In the genomic region with DNA sequence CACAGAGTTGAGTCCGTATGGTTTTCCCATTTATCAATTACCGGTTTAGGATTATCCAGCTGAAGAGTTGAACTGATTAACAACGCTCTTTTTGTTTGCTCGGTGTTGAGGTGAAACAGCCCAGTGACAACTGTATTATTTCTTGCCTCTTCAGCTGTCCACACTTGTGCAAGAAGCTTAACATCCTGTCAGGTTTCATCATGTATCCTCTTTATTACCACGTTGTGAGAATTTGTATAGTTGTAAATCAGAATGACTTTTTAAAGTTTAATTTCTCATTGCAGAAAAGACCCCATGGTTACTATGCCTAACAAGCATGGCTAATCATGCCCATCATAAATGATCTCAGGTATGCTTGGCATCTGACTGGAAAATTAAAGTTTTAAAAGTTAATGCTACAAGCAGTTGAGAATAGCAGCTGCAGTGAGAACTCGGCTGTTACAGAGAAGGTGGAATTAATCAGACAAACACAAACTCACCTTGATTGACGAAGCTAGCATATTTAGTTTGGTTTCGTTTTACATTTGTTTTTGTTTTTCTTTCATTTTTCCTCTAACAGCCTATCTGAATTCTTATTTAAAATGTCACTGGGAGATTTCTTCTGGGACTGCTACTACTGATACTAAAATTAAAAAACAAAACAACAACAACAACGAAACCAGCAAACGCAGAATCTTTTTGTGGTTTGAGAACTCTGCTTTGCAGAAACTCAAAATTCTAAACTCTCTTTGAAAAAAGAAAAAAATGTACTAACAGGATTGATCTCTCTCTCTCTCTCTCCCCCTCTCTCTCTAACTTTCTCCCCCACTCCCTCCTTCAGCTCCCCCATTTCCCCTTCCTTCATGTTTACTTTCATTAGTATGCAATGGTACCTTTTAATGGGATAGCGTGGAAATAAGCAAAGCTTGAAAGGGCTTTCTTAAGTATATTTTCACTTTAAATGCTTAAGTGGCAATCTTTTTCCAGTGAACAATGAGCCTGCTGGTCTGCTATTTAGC, we compare ENCODE assay signal across 9 cellular contexts.
DNase-seq lines count a peak whose midpoint lies in the region; ATAC-seq and TF ChIP-seq lines count a peak whose summit lies in the region.
"Had no signal": no experiment of that assay in that cellular context is flagged by ENCODE, and none has a peak within 500 bp of the region (broad histone marks: within the 10 kb centered on the region; RNA-seq: fewer than 3 reads in every experiment).

No MANE protein-coding gene starts in this region.

- no peak overlapping the region for H3K27ac ChIP-seq in mammary epithelial cell (ENCODE audit: insufficient read depth, low read depth, low read length)

- BruUV-seq in mammary epithelial cell (replicated peaks; lab: Mats Ljungman, UMichigan), result no TSS peak

- H3K4me1 ChIP-seq in mammary epithelial cell (ENCODE audit: insufficient read depth, low read length), result no peaks in the 10 kb centered on the region

- DNase-seq in DMS114 treated with DMSO at 0.1 percent for 48 hours (lab: John Stamatoyannopoulos, UW; ENCODE audit: unreplicated experiment) (peak; percentile 93), mammary epithelial cell (peak; percentile 29), natural killer cell (no peak), germinal center (ENCODE audit: low spot score) (no peak)
- no peak for DNase-seq in central memory CD4-positive, alpha-beta T cell
- DNase-seq: NCI-H2171 had no signal

- no peak overlapping the region for H3K27ac Mint-ChIP-seq in natural killer cell

- no peaks in the 10 kb centered on the region for H3K79me2 ChIP-seq in mammary epithelial cell (ENCODE audit: insufficient read depth, low read length)

- H3K9me3 ChIP-seq in mammary epithelial cell (replicated peaks; ENCODE audit: insufficient read depth, low read length), result no peaks in the 10 kb centered on the region

- H3K36me3 Mint-ChIP-seq in natural killer cell, result no peaks in the 10 kb centered on the region

- no peaks in the 10 kb centered on the region for H3K4me1 Mint-ChIP-seq in natural killer cell

- H3K4me3 Mint-ChIP-seq in natural killer cell, result peak overlapping the region; percentile 1

- no peaks in the 10 kb centered on the region for H3K27me3 Mint-ChIP-seq in natural killer cell (ENCODE audit: low read depth in 2 of 2)

- no peaks in the 10 kb centered on the region for H4K20me1 ChIP-seq in mammary epithelial cell (ENCODE audit: insufficient read depth, low read length)

- peaks cover 2 to 7% of the 10 kb centered on the region in 2 donors for H3K9me3 Mint-ChIP-seq in natural killer cell

- no peak for TF ChIP-seq CTCF in mammary epithelial cell (conservative IDR thresholded peaks at IDR 0.05 in 1 of 2, IDR thresholded peaks at IDR 0.05 in 1 of 2; ENCODE audit: extremely low read depth in 1 of 2, insufficient read depth in 1 of 2, low read depth in 1 of 2, low read length in 2 of 2)
- no peak for TF ChIP-seq CTCF in natural killer cell (IDR thresholded peaks at IDR 0.05)

- dilution Hi-C loops in mammary epithelial cell (cut with HindIII; ENCODE audit: low sequenced_read_pairs), result no loop called here

- H2AFZ ChIP-seq in mammary epithelial cell (ENCODE audit: low read depth, low read length), result no peak overlapping the region

- no peak for ATAC-seq in natural killer cell
- ATAC-seq in HG02884 (IDR thresholded peaks at IDR 0.05; ENCODE audit: unreplicated experiment), result no peak
- ATAC-seq in HG03280 (IDR thresholded peaks at IDR 0.05; ENCODE audit: unreplicated experiment), result no peak

- H3K36me3 ChIP-seq in mammary epithelial cell (ENCODE audit: insufficient read depth, low read length), result no peaks in the 10 kb centered on the region

- H3K9ac ChIP-seq in mammary epithelial cell (ENCODE audit: insufficient read depth, low read length), result no peak overlapping the region

- CTCF ChIA-PET in mammary epithelial cell (lab: Charles Lee; ENCODE audit: low non-redundant PET), result no interaction called here

- no peak for TF ChIP-seq EP300 in Ishikawa (IDR thresholded peaks at IDR 0.05; ENCODE audit: borderline replicate concordance)

- peak overlapping the region; percentile 12 for H3K4me2 ChIP-seq in mammary epithelial cell (ENCODE audit: insufficient read depth, low read depth, low read length)

- intact Hi-C loops in mammary epithelial cell (cut with micrococcal nuclease), result no loop called here
- intact Hi-C loops in natural killer cell (cut with micrococcal nuclease), result no loop called here

- no peak overlapping the region for H3K4me3 ChIP-seq in mammary epithelial cell (replicated peaks in 1 of 3; ENCODE audit: insufficient read depth in 1 of 3, low read depth in 2 of 3, low read length in 3 of 3)

- H3K27me3 ChIP-seq in mammary epithelial cell (ENCODE audit: insufficient read depth, low read length), result no peaks in the 10 kb centered on the region

- TF ChIP-seq RAD21 in Ishikawa (IDR thresholded peaks at IDR 0.05; ENCODE audit: low read depth), result no peak

- 79% methylated on average over 11 of the region's 11 CpGs for WGBS in mammary epithelial cell (ENCODE audit: low coverage, missing lambda C conversion rate)

- in situ Hi-C loops in mammary epithelial cell (cut with MboI; ENCODE audit: low sequenced_read_pairs in 2 of 2), result no loop called here

TF ChIP-seq in Ishikawa, 13 proteins besides CTCF, POLR2A, EP300 and RAD21:
- TF ChIP-seq TAF1 (IDR thresholded peaks at IDR 0.05; ENCODE audit: low read depth), result no peak
- TF ChIP-seq CEBPB (IDR thresholded peaks at IDR 0.05), result 0 out of 2 replicates have a peak, but pooled peaks have one; percentile 28
- peak; percentile 66; the same call in 1 of the 2 replicates for TF ChIP-seq TEAD4 (IDR thresholded peaks at IDR 0.05)

Comparison
In these comparisons a context has a peak if more than half of its experiments do, and no peak if none do; other contexts are left out.
1. DNase-seq: peak in DMS114 treated with DMSO at 0.1 percent for 48 hours (single experiment) and mammary epithelial cell (single experiment); none in natural killer cell (single experiment), central memory CD4-positive, alpha-beta T cell (single experiment) and germinal center (single experiment).